In genomic region chr1:232385221-232385620, GRCh38 we compare ENCODE assay signal across 11 cellular contexts.
DNase-seq lines count a peak whose midpoint lies in the region; TF ChIP-seq lines count a peak whose summit lies in the region.
"Had no signal": no experiment of that assay in that cellular context is flagged by ENCODE, and none has a peak within 500 bp of the region (broad histone marks: within the 10 kb centered on the region; RNA-seq: fewer than 3 reads in every experiment).

No MANE protein-coding gene starts in this region.

- TF ChIP-seq CTCF in HFFc6 (IDR thresholded peaks at IDR 0.05), result no peak
- TF ChIP-seq CTCF in astrocyte of the cerebellum (IDR thresholded peaks at IDR 0.05; ENCODE audit: low read depth, low read length, missing control alignments), result no peak

- peaks cover 51% of the 10 kb centered on the region for H3K9me3 Mint-ChIP-seq in HFFc6

- peak; percentile 1 for DNase-seq in HFFc6
- peak; percentile 19 for DNase-seq in astrocyte of the cerebellum (ENCODE audit: low read depth)
- DNase-seq in hepatic stellate cell (ENCODE audit: low spot score), result peak; percentile 27
- peak; percentile 37 for DNase-seq in smooth muscle cell of the brain vasculature (ENCODE audit: low read depth, low spot score)
- no peak for DNase-seq in stimulated activated CD8-positive, alpha-beta memory T cell treated with anti-CD3 and anti-CD28 coated beads, Interleukin-4, amount 100 ng/mL, for 48 hours
- no peak for DNase-seq in activated effector memory CD4-positive, alpha-beta T cell treated with anti-CD3 and anti-CD28 coated beads, Interleukin-2, amount 50 U/mL, for 16 hours
- DNase-seq in NCI-H187 (lab: John Stamatoyannopoulos, UW), result no peak
- no peak for DNase-seq in KBM-7
- DNase-seq: glutamatergic neuron, NCI-H1105, SJCRH30 had no signal

- no peaks in the 10 kb centered on the region; the same call in 1 of the 2 replicates for H3K27me3 Mint-ChIP-seq in HFFc6 (ENCODE audit: insufficient read depth)

- no peaks in the 10 kb centered on the region for H3K4me1 Mint-ChIP-seq in HFFc6 (ENCODE audit: low read depth)

- in situ Hi-C loops in astrocyte of the cerebellum (cut with HindIII; ENCODE audit: low sequenced_read_pairs) (no loop called here), KBM-7 (cut with MboI; ENCODE audit: low pct_unique_long_range_greater_than_20kb, low sequenced_read_pairs) (no loop called here)

- no peak overlapping the region for H3K27ac Mint-ChIP-seq in HFFc6

- H3K4me3 Mint-ChIP-seq in HFFc6, result no peak overlapping the region

- no peaks in the 10 kb centered on the region for H3K36me3 Mint-ChIP-seq in HFFc6 (ENCODE audit: low read depth)

- H3K4me3 ChIP-seq in astrocyte of the cerebellum (ENCODE audit: low read depth, low read length), result no peak overlapping the region
- H3K4me3 ChIP-seq: SJCRH30 had no signal

Comparison
In these comparisons a context has a peak if more than half of its experiments do, and no peak if none do; other contexts are left out.
1. DNase-seq: peak in HFFc6 (single experiment), astrocyte of the cerebellum (single experiment), hepatic stellate cell (single experiment) and smooth muscle cell of the brain vasculature (single experiment); none in stimulated activated CD8-positive, alpha-beta memory T cell treated with anti-CD3 and anti-CD28 coated beads, Interleukin-4, amount 100 ng/mL, for 48 hours (single experiment), activated effector memory CD4-positive, alpha-beta T cell treated with anti-CD3 and anti-CD28 coated beads, Interleukin-2, amount 50 U/mL, for 16 hours (single experiment), NCI-H187 (0 of 2) and KBM-7 (single experiment).